1 cellular context compared by ENCODE assay signal in the genomic region with DNA sequence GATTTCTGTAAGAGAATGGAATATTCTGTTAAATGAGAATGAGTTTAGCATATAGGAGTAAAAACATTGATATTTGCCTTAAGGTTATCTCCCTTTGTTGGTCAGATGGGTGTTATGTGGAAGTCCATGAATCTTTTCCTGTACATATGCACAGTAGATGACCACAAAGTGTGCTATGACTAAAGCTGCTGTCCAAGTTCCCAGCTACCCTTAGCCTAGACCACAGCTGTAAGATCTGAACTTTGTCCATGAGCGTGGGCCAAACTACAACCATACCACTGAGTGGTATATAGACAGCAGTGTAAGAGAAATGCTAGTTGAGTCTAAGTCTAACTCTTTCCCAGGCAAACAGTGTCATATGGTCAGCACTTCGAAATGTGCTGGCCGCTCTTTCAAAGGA.
TF ChIP-seq lines count a peak whose summit lies in the region.

No MANE protein-coding gene starts in this region.

TF ChIP-seq in IMR-90, 13 proteins besides CTCF, POLR2A, EP300 and RAD21:
- TF ChIP-seq, protein P1, sequence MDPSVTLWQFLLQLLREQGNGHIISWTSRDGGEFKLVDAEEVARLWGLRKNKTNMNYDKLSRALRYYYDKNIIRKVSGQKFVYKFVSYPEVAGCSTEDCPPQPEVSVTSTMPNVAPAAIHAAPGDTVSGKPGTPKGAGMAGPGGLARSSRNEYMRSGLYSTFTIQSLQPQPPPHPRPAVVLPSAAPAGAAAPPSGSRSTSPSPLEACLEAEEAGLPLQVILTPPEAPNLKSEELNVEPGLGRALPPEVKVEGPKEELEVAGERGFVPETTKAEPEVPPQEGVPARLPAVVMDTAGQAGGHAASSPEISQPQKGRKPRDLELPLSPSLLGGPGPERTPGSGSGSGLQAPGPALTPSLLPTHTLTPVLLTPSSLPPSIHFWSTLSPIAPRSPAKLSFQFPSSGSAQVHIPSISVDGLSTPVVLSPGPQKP (IDR thresholded peaks at IDR 0.05; ENCODE audit: borderline replicate concordance, low read depth, low read length) = no peak
- TF ChIP-seq, protein P2, sequence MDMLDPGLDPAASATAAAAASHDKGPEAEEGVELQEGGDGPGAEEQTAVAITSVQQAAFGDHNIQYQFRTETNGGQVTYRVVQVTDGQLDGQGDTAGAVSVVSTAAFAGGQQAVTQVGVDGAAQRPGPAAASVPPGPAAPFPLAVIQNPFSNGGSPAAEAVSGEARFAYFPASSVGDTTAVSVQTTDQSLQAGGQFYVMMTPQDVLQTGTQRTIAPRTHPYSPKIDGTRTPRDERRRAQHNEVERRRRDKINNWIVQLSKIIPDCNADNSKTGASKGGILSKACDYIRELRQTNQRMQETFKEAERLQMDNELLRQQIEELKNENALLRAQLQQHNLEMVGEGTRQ (IDR thresholded peaks at IDR 0.05; ENCODE audit: low read depth, low read length) = no peak
- TF ChIP-seq RFX5 (IDR thresholded peaks at IDR 0.05; ENCODE audit: low read depth, low read length) (no peak), FOS (IDR thresholded peaks at IDR 0.05; ENCODE audit: low read depth, low read length) (no peak), MAZ (IDR thresholded peaks at IDR 0.05; ENCODE audit: borderline replicate concordance, low read depth, low read length) (no peak)
